ENCODE assay signal across 8 cellular contexts in the genomic region with DNA sequence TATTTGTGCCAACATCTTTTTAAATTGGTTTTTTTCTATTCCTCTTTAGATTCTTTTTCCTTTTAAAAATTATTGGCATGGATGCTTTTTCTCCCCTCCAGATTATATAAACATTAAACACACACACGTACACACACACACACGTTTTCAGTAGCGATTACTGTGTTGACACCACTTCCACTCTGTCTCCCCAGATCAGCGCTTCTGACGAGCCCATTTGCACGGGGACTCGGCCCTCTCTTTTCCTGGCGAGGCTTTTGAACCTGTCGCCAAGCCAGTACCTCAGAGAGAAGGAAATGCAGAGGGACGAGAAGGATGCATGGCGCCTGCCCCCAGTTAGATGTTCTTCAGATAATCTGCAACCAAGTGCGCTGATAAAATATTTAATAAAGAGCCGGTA. TPM values are rescaled to one million over a fixed set of nuclear protein-coding genes. Genes with fewer than 3 reads are reported as not detected.
DNase-seq lines count a peak whose midpoint lies in the region; ATAC-seq and TF ChIP-seq lines count a peak whose summit lies in the region.

No MANE protein-coding gene starts in this region.

- H3K4me1 ChIP-seq in upper lobe of right lung = peaks cover 44% of the 10 kb centered on the region

- no peaks in the 10 kb centered on the region for H3K9me3 ChIP-seq in upper lobe of right lung

- H3K27me3 Mint-ChIP-seq in activated T-cell treated with anti-CD3 and anti-CD28 coated beads, Interleukin-2, amount 50 U/mL, for 24 hours = peaks cover 62% of the 10 kb centered on the region

- ATAC-seq in GM18502 (IDR thresholded peaks at IDR 0.05; ENCODE audit: poor library complexity, unreplicated experiment) (peak; percentile 32), HG03439 (IDR thresholded peaks at IDR 0.05; ENCODE audit: unreplicated experiment) (peak; percentile 27), upper lobe of right lung (peak; percentile 11)

- H3K27ac Mint-ChIP-seq in activated T-cell treated with anti-CD3 and anti-CD28 coated beads, Interleukin-2, amount 50 U/mL, for 24 hours = peak overlapping the region; percentile 12

- intact Hi-C loops in upper lobe of right lung (cut with DNase I) = no loop called here

- no peaks in the 10 kb centered on the region for H3K36me3 ChIP-seq in upper lobe of right lung

- H3K4me1 Mint-ChIP-seq in activated T-cell treated with anti-CD3 and anti-CD28 coated beads, Interleukin-2, amount 50 U/mL, for 24 hours (ENCODE audit: low read depth) = peaks cover 50% of the 10 kb centered on the region

- peak overlapping the region; percentile 41 for H3K4me3 ChIP-seq in upper lobe of right lung

- DNase-seq in ACHN (peak; percentile 39), left kidney (ENCODE audit: low read depth, low spot score) (peak; percentile 49), upper lobe of right lung (no peak), iPS-NIHi7 (ENCODE audit: extremely low spot score) (no peak), NCI-H2107 treated with DMSO at 0.1 percent for 48 hours (lab: John Stamatoyannopoulos, UW; ENCODE audit: unreplicated experiment) (no peak)
- peak; percentile 46 for DNase-seq in activated T-cell treated with anti-CD3 and anti-CD28 coated beads, Interleukin-2, amount 50 U/mL, for 24 hours

- peaks cover 60% of the 10 kb centered on the region for H3K27me3 ChIP-seq in upper lobe of right lung

- no peaks in the 10 kb centered on the region for H3K9me3 Mint-ChIP-seq in activated T-cell treated with anti-CD3 and anti-CD28 coated beads, Interleukin-2, amount 50 U/mL, for 24 hours

- H3K4me3 Mint-ChIP-seq in activated T-cell treated with anti-CD3 and anti-CD28 coated beads, Interleukin-2, amount 50 U/mL, for 24 hours = peak overlapping the region; percentile 63

- H3K27ac ChIP-seq in upper lobe of right lung = no peak overlapping the region

- in situ Hi-C loops in ACHN (cut with HindIII; ENCODE audit: low pct_ligation_motif_present, low pct_unique_long_range_greater_than_20kb, low sequenced_read_pairs) = no loop called here

- TF ChIP-seq CTCF in upper lobe of right lung (IDR thresholded peaks at IDR 0.05) = no peak

- H3K36me3 Mint-ChIP-seq in activated T-cell treated with anti-CD3 and anti-CD28 coated beads, Interleukin-2, amount 50 U/mL, for 24 hours (ENCODE audit: low read depth) = peaks cover 15% of the 10 kb centered on the region

RNA-seq across cellular contexts. Expression of a gene that starts 1.1 kb away (rescaled TPM):
- total RNA-seq in upper lobe of right lung = not detected

Comparison
In these comparisons a context has a peak if more than half of its experiments do, and no peak if none do; other contexts are left out.
1. DNase-seq: peak in ACHN (single experiment), activated T-cell treated with anti-CD3 and anti-CD28 coated beads, Interleukin-2, amount 50 U/mL, for 24 hours (single experiment) and left kidney (single experiment); none in upper lobe of right lung (single experiment), iPS-NIHi7 (single experiment) and NCI-H2107 treated with DMSO at 0.1 percent for 48 hours (single experiment).
2. Peak in every context shown above with its lines, with median percentiles within 50 percentile points of each other: ATAC-seq.